2 cellular contexts compared by ENCODE assay signal in the genomic region with DNA sequence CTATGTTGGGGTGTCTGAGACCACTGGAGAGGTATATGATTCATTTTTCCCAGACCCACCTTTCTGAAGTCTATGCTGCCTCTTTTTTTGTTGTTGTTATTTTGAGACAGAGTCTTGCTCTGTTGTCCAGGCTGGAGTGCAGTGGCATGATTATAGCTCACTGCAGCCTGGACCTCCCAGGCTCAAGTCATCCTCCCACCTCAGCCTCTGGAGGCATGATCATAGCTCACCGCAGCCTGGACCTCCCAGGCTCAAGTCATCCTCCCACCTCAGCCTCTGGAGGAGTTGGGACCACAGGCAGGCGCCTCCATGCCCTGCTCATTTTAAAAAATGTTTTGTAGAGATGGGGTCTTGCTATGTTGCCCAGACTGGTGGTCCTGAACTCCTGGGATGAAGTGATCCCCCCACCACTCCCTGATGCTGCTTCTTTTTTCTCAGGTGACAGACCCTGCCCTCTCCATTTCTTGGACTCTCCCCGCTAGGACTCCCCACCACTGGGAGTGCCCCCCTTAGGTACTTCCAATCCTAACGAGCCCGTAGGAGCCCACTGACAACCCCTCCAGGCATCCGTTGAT.
TF ChIP-seq lines count a peak whose summit lies in the region.

No MANE protein-coding gene starts in this region.

TF ChIP-seq in A549, 52 proteins besides CTCF, POLR2A, EP300 and RAD21 (continued from another document):
- TF ChIP-seq, protein P1, sequence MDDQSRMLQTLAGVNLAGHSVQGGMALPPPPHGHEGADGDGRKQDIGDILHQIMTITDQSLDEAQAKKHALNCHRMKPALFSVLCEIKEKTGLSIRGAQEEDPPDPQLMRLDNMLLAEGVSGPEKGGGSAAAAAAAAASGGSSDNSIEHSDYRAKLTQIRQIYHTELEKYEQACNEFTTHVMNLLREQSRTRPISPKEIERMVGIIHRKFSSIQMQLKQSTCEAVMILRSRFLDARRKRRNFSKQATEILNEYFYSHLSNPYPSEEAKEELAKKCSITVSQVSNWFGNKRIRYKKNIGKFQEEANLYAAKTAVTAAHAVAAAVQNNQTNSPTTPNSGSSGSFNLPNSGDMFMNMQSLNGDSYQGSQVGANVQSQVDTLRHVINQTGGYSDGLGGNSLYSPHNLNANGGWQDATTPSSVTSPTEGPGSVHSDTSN (IDR thresholded peaks at IDR 0.05) = no peak
- TF ChIP-seq, protein P2, sequence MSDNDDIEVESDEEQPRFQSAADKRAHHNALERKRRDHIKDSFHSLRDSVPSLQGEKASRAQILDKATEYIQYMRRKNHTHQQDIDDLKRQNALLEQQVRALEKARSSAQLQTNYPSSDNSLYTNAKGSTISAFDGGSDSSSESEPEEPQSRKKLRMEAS (IDR thresholded peaks at IDR 0.05) = no peak
- TF ChIP-seq RNF2 (IDR thresholded peaks at IDR 0.05; ENCODE audit: borderline replicate concordance, low read depth) = no peak
TF ChIP-seq in A549: peak in this region for 0.

TF ChIP-seq in IMR-90, 13 proteins besides CTCF, POLR2A, EP300 and RAD21 (continued from another document):
- TF ChIP-seq, protein P3, sequence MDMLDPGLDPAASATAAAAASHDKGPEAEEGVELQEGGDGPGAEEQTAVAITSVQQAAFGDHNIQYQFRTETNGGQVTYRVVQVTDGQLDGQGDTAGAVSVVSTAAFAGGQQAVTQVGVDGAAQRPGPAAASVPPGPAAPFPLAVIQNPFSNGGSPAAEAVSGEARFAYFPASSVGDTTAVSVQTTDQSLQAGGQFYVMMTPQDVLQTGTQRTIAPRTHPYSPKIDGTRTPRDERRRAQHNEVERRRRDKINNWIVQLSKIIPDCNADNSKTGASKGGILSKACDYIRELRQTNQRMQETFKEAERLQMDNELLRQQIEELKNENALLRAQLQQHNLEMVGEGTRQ (IDR thresholded peaks at IDR 0.05; ENCODE audit: low read depth, low read length) = no peak
- no peak for TF ChIP-seq CEBPB (IDR thresholded peaks at IDR 0.05; ENCODE audit: low read depth, low read length)
- no peak for TF ChIP-seq RFX5 (IDR thresholded peaks at IDR 0.05; ENCODE audit: low read depth, low read length)
